Comparison of ENCODE assay signal across 13 cellular contexts in the genomic region with DNA sequence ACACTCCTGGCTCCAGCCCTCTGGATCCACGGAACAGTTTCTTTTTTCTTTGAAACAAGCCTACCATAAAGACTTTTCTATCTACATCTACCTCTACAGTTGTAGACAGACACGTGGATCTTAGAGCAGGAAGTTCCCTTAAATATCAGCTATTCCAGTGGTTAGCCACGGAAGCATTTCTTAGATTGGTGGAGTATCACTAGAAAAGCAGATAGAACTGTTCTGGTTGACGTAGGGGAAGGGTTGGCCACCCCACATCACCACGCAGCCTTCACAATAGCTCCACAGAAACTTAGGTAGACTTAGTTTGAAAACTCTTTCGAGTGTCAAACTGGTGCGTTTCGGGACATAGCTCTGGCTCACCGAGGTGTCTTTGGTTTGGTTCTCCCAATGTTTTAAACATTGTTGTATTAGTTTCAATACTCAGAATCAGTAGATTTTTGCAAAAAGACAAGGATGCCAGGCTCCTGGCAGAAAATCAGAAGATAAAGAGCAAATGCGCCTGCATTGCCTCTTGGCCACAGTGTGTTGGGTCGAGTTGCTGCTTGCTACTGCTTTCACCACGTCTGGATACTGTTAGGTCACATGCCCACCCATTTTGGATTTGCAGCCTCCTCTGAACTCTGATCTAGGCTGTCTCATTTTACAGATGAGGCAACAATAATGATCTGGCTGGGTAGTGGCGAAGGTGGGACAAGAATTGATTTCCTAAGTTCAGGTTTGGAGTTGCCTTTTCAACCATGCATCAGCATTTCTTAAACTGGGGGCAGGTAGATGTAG.
"Had no signal": no experiment of that assay in that cellular context is flagged by ENCODE, and none has a peak within 500 bp of the region (broad histone marks: within the 10 kb centered on the region; RNA-seq: fewer than 3 reads in every experiment).

No MANE protein-coding gene starts in this region.

- H3K4me1 Mint-ChIP-seq: memory B cell had no signal

- DNase-seq: activated CD8-positive, alpha-beta memory T cell treated with anti-CD3 and anti-CD28 coated beads, Interleukin-2, amount 50 U/mL, for 4 hours; activated CD8-positive, alpha-beta T cell treated with anti-CD3 and anti-CD28 coated beads, Interleukin-2, amount 10 ng/mL, durations not matched to agents 7 days and 5 days; activated naive CD4-positive, alpha-beta T cell; effector memory CD4-positive, alpha-beta T cell; foreskin fibroblast; left ventricle myocardium superior; natural killer cell; small intestine; stimulated activated naive CD8-positive, alpha-beta T cell treated with anti-CD3 and anti-CD28 coated beads, Interleukin-15, amount 100 ng/mL, for 72 hours had no signal

- ATAC-seq: activated CD4-positive, CD25-positive, alpha-beta regulatory T cell treated with anti-CD3 and anti-CD28 coated beads, Interleukin-2, amount 50 U/mL, for 24 hours; activated CD8-positive, alpha-beta T cell treated with anti-CD3 and anti-CD28 coated beads, Interleukin-2, amount 10 ng/mL, durations not matched to agents 7 days and 5 days; left ventricle myocardium superior; natural killer cell; stimulated activated naive CD8-positive, alpha-beta T cell treated with anti-CD3 and anti-CD28 coated beads, Interleukin-15, amount 100 ng/mL, for 72 hours had no signal

- H3K36me3 Mint-ChIP-seq: natural killer cell, type B pancreatic cell had no signal

- H3K9me3 Mint-ChIP-seq: dendritic cell treated with granulocyte-macrophage colony-stimulating factor and Interleukin-4, amounts not matched to agents 40 ng/mL and 50 ng/mL, for 4 days; natural killer cell had no signal

- H3K27me3 Mint-ChIP-seq: type B pancreatic cell had no signal

- H3K27ac Mint-ChIP-seq: activated CD8-positive, alpha-beta T cell treated with anti-CD3 and anti-CD28 coated beads, Interleukin-2, amount 10 ng/mL, durations not matched to agents 7 days and 5 days; dendritic cell treated with granulocyte-macrophage colony-stimulating factor and Interleukin-4, amounts not matched to agents 40 ng/mL and 50 ng/mL, for 4 days; memory B cell; natural killer cell; stimulated activated naive CD8-positive, alpha-beta T cell treated with anti-CD3 and anti-CD28 coated beads, Interleukin-15, amount 100 ng/mL, for 72 hours had no signal

- H3K4me3 Mint-ChIP-seq: activated CD8-positive, alpha-beta T cell treated with anti-CD3 and anti-CD28 coated beads, Interleukin-2, amount 10 ng/mL, durations not matched to agents 7 days and 5 days; dendritic cell treated with granulocyte-macrophage colony-stimulating factor and Interleukin-4, amounts not matched to agents 40 ng/mL and 50 ng/mL, for 4 days; memory B cell; natural killer cell; stimulated activated naive CD8-positive, alpha-beta T cell treated with anti-CD3 and anti-CD28 coated beads, Interleukin-15, amount 100 ng/mL, for 72 hours; type B pancreatic cell had no signal
